In genomic region chr7:112933598-112933997, GRCh38 we compare ENCODE assay signal across 38 cellular contexts.
"Had no signal": no experiment of that assay in that cellular context is flagged by ENCODE, and none has a peak within 500 bp of the region (broad histone marks: within the 10 kb centered on the region; RNA-seq: fewer than 3 reads in every experiment).

No MANE protein-coding gene starts in this region.

- H3K36me3 ChIP-seq: ascending aorta, cardiac muscle cell had no signal

- H3K9me3 Mint-ChIP-seq: activated B cell treated with CpG ODN at 0.5 μM for 24 hours; activated CD4-positive, alpha-beta memory T cell treated with anti-CD3 and anti-CD28 coated beads for 36 hours; activated CD4-positive, alpha-beta T cell treated with anti-CD3 and anti-CD28 coated beads, Interleukin-2, amount 10 ng/mL, durations not matched to agents 24 days and 14 days; activated CD8-positive, alpha-beta T cell treated with anti-CD3 and anti-CD28 coated beads for 36 hours; activated naive CD4-positive, alpha-beta T cell treated with anti-CD3 and anti-CD28 coated beads, Interleukin-2, amount 10 ng/mL, durations not matched to agents 7 days and 5 days; activated naive CD4-positive, alpha-beta T cell treated with anti-CD3 and anti-CD28 coated beads, Interleukin-2, amount 50 U/mL, for 24 hours; activated naive CD8-positive, alpha-beta T cell treated with anti-CD3 and anti-CD28 coated beads, Interleukin-2, amount 10 ng/mL, durations not matched to agents 7 days and 5 days; activated naive CD8-positive, alpha-beta T cell treated with anti-CD3 and anti-CD28 coated beads, Interleukin-2, amount 50 U/mL, for 24 hours; activated T-cell treated with anti-CD3 and anti-CD28 coated beads, Interleukin-2, amount 50 U/mL, for 24 hours; activated T-helper 2 cell treated with anti-CD3 and anti-CD28 coated beads, Interferon-gamma antibody, Interleukin-2, Interleukin-4, amounts not matched to agents 10 μg/mL and 5 μg/mL and 100 μg/mL, durations not matched to agents 14 hours and 24 hours and 36 hours; central memory CD8-positive, alpha-beta T cell; T-helper 1 cell treated with Interleukin-12 subunit alpha and Interleukin-12 subunit beta and Interleukin-4 antibody, amounts not matched to agents 30 μg/mL and 1 μg/mL, for 36 hours; T-helper 2 cell treated with Interferon-gamma antibody and Interleukin-4, amounts not matched to agents 5 μg/mL and 100 μg/mL, for 36 hours had no signal

- H3K4me3 ChIP-seq: ascending aorta, cardiac muscle cell had no signal

- ATAC-seq: activated CD8-positive, alpha-beta memory T cell treated with anti-CD3 and anti-CD28 coated beads, Interleukin-2, amount 10 ng/mL, durations not matched to agents 7 days and 5 days; activated CD8-positive, alpha-beta T cell treated with anti-CD3 and anti-CD28 coated beads for 36 hours; activated naive CD8-positive, alpha-beta T cell treated with anti-CD3 and anti-CD28 coated beads, Interleukin-2, amount 50 U/mL, for 24 hours had no signal

- H3K27me3 Mint-ChIP-seq: activated B cell treated with CpG ODN at 0.5 μM for 24 hours; activated CD4-positive, alpha-beta memory T cell treated with anti-CD3 and anti-CD28 coated beads for 36 hours; activated CD4-positive, alpha-beta T cell treated with anti-CD3 and anti-CD28 coated beads, Interleukin-2, amount 10 ng/mL, durations not matched to agents 24 days and 14 days; activated CD8-positive, alpha-beta memory T cell treated with anti-CD3 and anti-CD28 coated beads, Interleukin-2, amount 10 ng/mL, durations not matched to agents 7 days and 5 days; activated CD8-positive, alpha-beta T cell treated with anti-CD3 and anti-CD28 coated beads for 36 hours; activated naive CD4-positive, alpha-beta T cell treated with anti-CD3 and anti-CD28 coated beads, Interleukin-2, amount 10 ng/mL, durations not matched to agents 7 days and 5 days; activated naive CD4-positive, alpha-beta T cell treated with anti-CD3 and anti-CD28 coated beads, Interleukin-2, amount 50 U/mL, for 24 hours; activated naive CD8-positive, alpha-beta T cell; activated naive CD8-positive, alpha-beta T cell treated with anti-CD3 and anti-CD28 coated beads, Interleukin-2, amount 10 ng/mL, durations not matched to agents 7 days and 5 days; activated naive CD8-positive, alpha-beta T cell treated with anti-CD3 and anti-CD28 coated beads, Interleukin-2, amount 50 U/mL, for 24 hours; activated T-cell treated with anti-CD3 and anti-CD28 coated beads, Interleukin-2, amount 50 U/mL, for 24 hours; brain; central memory CD8-positive, alpha-beta T cell had no signal

- FAIRE-seq: bronchial epithelial cell, TTC549 had no signal

- DNase-seq: activated B cell treated with CpG ODN at 0.5 μM for 24 hours; activated CD4-positive, alpha-beta memory T cell treated with anti-CD3 and anti-CD28 coated beads for 36 hours; activated CD4-positive, alpha-beta T cell treated with anti-CD3 and anti-CD28 coated beads for 4 hours; activated CD4-positive, alpha-beta T cell treated with anti-CD3 and anti-CD28 coated beads, Interleukin-2, amount 10 ng/mL, durations not matched to agents 24 days and 14 days; activated CD4-positive, alpha-beta T cell treated with anti-CD3 and anti-CD28 coated beads, Interleukin-2, amount 50 U/mL, for 1 hour; activated CD4-positive, alpha-beta T cell treated with anti-CD3 and anti-CD28 coated beads, Interleukin-2, amount 50 U/mL, for 4 hours; activated CD4-positive, CD25-positive, alpha-beta regulatory T cell treated with anti-CD3 and anti-CD28 coated beads, Interleukin-2, amount 50 U/mL, for 72 hours; activated CD8-positive, alpha-beta memory T cell treated with anti-CD3 and anti-CD28 coated beads for 24 hours; activated CD8-positive, alpha-beta memory T cell treated with anti-CD3 and anti-CD28 coated beads, Interleukin-2, amount 10 ng/mL, durations not matched to agents 7 days and 5 days; activated CD8-positive, alpha-beta memory T cell treated with anti-CD3 and anti-CD28 coated beads, Interleukin-2, amount 50 U/mL, for 48 hours; activated CD8-positive, alpha-beta T cell treated with anti-CD3 and anti-CD28 coated beads for 36 hours; activated effector memory CD4-positive, alpha-beta T cell treated with Interleukin-2 at 50 U/mL for 16 hours; activated gamma-delta T cell; activated naive CD4-positive, alpha-beta T cell treated with anti-CD3 and anti-CD28 coated beads, Interleukin-2, amount 10 ng/mL, durations not matched to agents 7 days and 5 days; activated naive CD4-positive, alpha-beta T cell treated with Interleukin-2 at 50 U/mL for 16 hours; activated naive CD8-positive, alpha-beta T cell treated with anti-CD3 and anti-CD28 coated beads, Interleukin-2, amount 10 ng/mL, durations not matched to agents 7 days and 5 days; activated naive CD8-positive, alpha-beta T cell treated with anti-CD3 and anti-CD28 coated beads, Interleukin-2, amount 50 U/mL, for 24 hours; activated T-cell treated with anti-CD3 and anti-CD28 coated beads, Interleukin-2, amount 50 U/mL, for 24 hours; activated T-cell treated with anti-CD3 and anti-CD28 coated beads, Interleukin-2, amount 50 U/mL, for 48 hours; amygdala; anterior cingulate cortex; caudate nucleus; cerebellar nuclear complex; T-helper 1 cell; T-helper 2 cell; T-helper 9 cell had no signal

- H3K27me3 ChIP-seq: ascending aorta, cardiac muscle cell had no signal

- H3K4me3 Mint-ChIP-seq: activated B cell treated with CpG ODN at 0.5 μM for 24 hours; activated CD4-positive, alpha-beta memory T cell treated with anti-CD3 and anti-CD28 coated beads for 36 hours; activated CD4-positive, alpha-beta T cell treated with anti-CD3 and anti-CD28 coated beads, Interleukin-2, amount 10 ng/mL, durations not matched to agents 24 days and 14 days; activated CD8-positive, alpha-beta memory T cell treated with anti-CD3 and anti-CD28 coated beads, Interleukin-2, amount 10 ng/mL, durations not matched to agents 7 days and 5 days; activated CD8-positive, alpha-beta T cell treated with anti-CD3 and anti-CD28 coated beads for 36 hours; activated naive CD4-positive, alpha-beta T cell treated with anti-CD3 and anti-CD28 coated beads, Interleukin-2, amount 10 ng/mL, durations not matched to agents 7 days and 5 days; activated naive CD4-positive, alpha-beta T cell treated with anti-CD3 and anti-CD28 coated beads, Interleukin-2, amount 50 U/mL, for 24 hours; activated naive CD8-positive, alpha-beta T cell; activated naive CD8-positive, alpha-beta T cell treated with anti-CD3 and anti-CD28 coated beads, Interleukin-2, amount 10 ng/mL, durations not matched to agents 7 days and 5 days; activated naive CD8-positive, alpha-beta T cell treated with anti-CD3 and anti-CD28 coated beads, Interleukin-2, amount 50 U/mL, for 24 hours; activated T-cell treated with anti-CD3 and anti-CD28 coated beads, Interleukin-2, amount 50 U/mL, for 24 hours; central memory CD8-positive, alpha-beta T cell; T-helper 1 cell treated with Interleukin-12 subunit alpha and Interleukin-12 subunit beta and Interleukin-4 antibody, amounts not matched to agents 30 μg/mL and 1 μg/mL, for 36 hours; T-helper 2 cell treated with Interferon-gamma antibody and Interleukin-4, amounts not matched to agents 5 μg/mL and 100 μg/mL, for 36 hours had no signal

- H3K27ac ChIP-seq: ascending aorta, cardiac muscle cell, VCaP had no signal

- H3K27ac Mint-ChIP-seq: activated B cell treated with CpG ODN at 0.5 μM for 24 hours; activated CD4-positive, alpha-beta memory T cell treated with anti-CD3 and anti-CD28 coated beads for 36 hours; activated CD4-positive, alpha-beta T cell treated with anti-CD3 and anti-CD28 coated beads, Interleukin-2, amount 10 ng/mL, durations not matched to agents 24 days and 14 days; activated CD8-positive, alpha-beta memory T cell treated with anti-CD3 and anti-CD28 coated beads, Interleukin-2, amount 10 ng/mL, durations not matched to agents 7 days and 5 days; activated CD8-positive, alpha-beta T cell treated with anti-CD3 and anti-CD28 coated beads for 36 hours; activated naive CD4-positive, alpha-beta T cell treated with anti-CD3 and anti-CD28 coated beads, Interleukin-2, amount 10 ng/mL, durations not matched to agents 7 days and 5 days; activated naive CD8-positive, alpha-beta T cell; activated naive CD8-positive, alpha-beta T cell treated with anti-CD3 and anti-CD28 coated beads, Interleukin-2, amount 10 ng/mL, durations not matched to agents 7 days and 5 days; activated naive CD8-positive, alpha-beta T cell treated with anti-CD3 and anti-CD28 coated beads, Interleukin-2, amount 50 U/mL, for 24 hours; activated T-cell treated with anti-CD3 and anti-CD28 coated beads, Interleukin-2, amount 50 U/mL, for 24 hours; activated T-helper 2 cell treated with anti-CD3 and anti-CD28 coated beads, Interferon-gamma antibody, Interleukin-2, Interleukin-4, amounts not matched to agents 10 μg/mL and 5 μg/mL and 100 μg/mL, durations not matched to agents 14 hours and 24 hours and 36 hours; T-helper 1 cell treated with Interleukin-12 subunit alpha and Interleukin-12 subunit beta and Interleukin-4 antibody, amounts not matched to agents 30 μg/mL and 1 μg/mL, for 36 hours; T-helper 2 cell treated with Interferon-gamma antibody and Interleukin-4, amounts not matched to agents 5 μg/mL and 100 μg/mL, for 36 hours had no signal

- H3K9me3 ChIP-seq: ascending aorta had no signal
